27 cellular contexts compared by ENCODE assay signal in genomic region chr1:114258633-114259032, GRCh38.
"Had no signal": no experiment of that assay in that cellular context is flagged by ENCODE, and none has a peak within 500 bp of the region (broad histone marks: within the 10 kb centered on the region; RNA-seq: fewer than 3 reads in every experiment).

No MANE protein-coding gene starts in this region.

- H3K4me1 ChIP-seq: pancreas, right lobe of liver, sigmoid colon, stomach, thyroid gland, tibial nerve, upper lobe of left lung, vagina had no signal

- DNase-seq: naive thymus-derived CD8-positive, alpha-beta T cell; nephron progenitor cell; nucleus accumbens; pancreas; psoas muscle; right cardiac atrium; right lobe of liver; sigmoid colon; stimulated activated CD4-positive, alpha-beta T cell treated with anti-CD3 and anti-CD28 coated beads, Interleukin-15, amount 100 ng/mL, for 24 hours; stimulated activated CD4-positive, alpha-beta T cell treated with anti-CD3 and anti-CD28 coated beads, Interleukin-2, amount 100 ng/mL, for 24 hours; stimulated activated CD4-positive, alpha-beta T cell treated with anti-CD3 and anti-CD28 coated beads, Interleukin-2, amount 100 ng/mL, for 48 hours; stimulated activated CD4-positive, alpha-beta T cell treated with anti-CD3 and anti-CD28 coated beads, Interleukin-4, amount 100 ng/mL, for 24 hours; stimulated activated naive B cell treated with anti-CD40 and anti-IgM and Interleukin-4, amounts not matched to agents 10 μg/mL and 1 μg/mL and 100 μg/mL, for 72 hours; stimulated activated naive CD4-positive, alpha-beta T cell treated with Interleukin-2 at 50 U/mL for 16 hours; stomach; thyroid gland; trophoblast cell; upper lobe of left lung had no signal

- H3K27ac ChIP-seq: neutrophil, pancreas, psoas muscle, right lobe of liver, sigmoid colon, skin epidermis, stomach, thoracic aorta, thyroid gland, tibial nerve, upper lobe of left lung, vagina had no signal

- H3K27ac Mint-ChIP-seq: naive thymus-derived CD8-positive, alpha-beta T cell; natural killer cell treated with Interleukin-12 subunit alpha and Interleukin-12 subunit beta and Interleukin-15 and Interleukin-18, amount 100 ng/mL, for 72 hours; nephron progenitor cell; stimulated activated effector memory CD8-positive, alpha-beta T cell treated with anti-CD3 and anti-CD28 coated beads, Interleukin-12 subunit alpha, Interleukin-12 subunit beta, amount 100 ng/mL, for 72 hours; stimulated activated naive B cell treated with anti-CD40 and anti-IgM and Interleukin-4, amounts not matched to agents 10 μg/mL and 1 μg/mL and 100 μg/mL, for 72 hours; stimulated activated naive CD8-positive, alpha-beta T cell treated with anti-CD3 and anti-CD28 coated beads, Interleukin-15, Interleukin-2, amounts not matched to agents 100 ng/mL and 50 ng/mL, for 24 hours had no signal

- H3K27me3 ChIP-seq: pancreas, right lobe of liver, thyroid gland, tibial nerve, upper lobe of left lung, vagina had no signal

- H3K4me1 Mint-ChIP-seq: nephron progenitor cell; neural crest cell; stimulated activated effector memory CD8-positive, alpha-beta T cell treated with anti-CD3 and anti-CD28 coated beads, Interleukin-12 subunit alpha, Interleukin-12 subunit beta, amount 100 ng/mL, for 72 hours; stimulated activated naive B cell treated with anti-CD40 and anti-IgM and Interleukin-4, amounts not matched to agents 10 μg/mL and 1 μg/mL and 100 μg/mL, for 72 hours had no signal

- H3K36me3 Mint-ChIP-seq: stimulated activated effector memory CD8-positive, alpha-beta T cell treated with anti-CD3 and anti-CD28 coated beads, Interleukin-12 subunit alpha, Interleukin-12 subunit beta, amount 100 ng/mL, for 72 hours; stimulated activated naive B cell treated with anti-CD40 and anti-IgM and Interleukin-4, amounts not matched to agents 10 μg/mL and 1 μg/mL and 100 μg/mL, for 72 hours had no signal

- H3K36me3 ChIP-seq: neutrophil, pancreas, right lobe of liver, sigmoid colon, stomach, thoracic aorta, thyroid gland, tibial nerve, upper lobe of left lung, vagina had no signal

- ATAC-seq: naive thymus-derived CD8-positive, alpha-beta T cell; natural killer cell treated with Interleukin-12 subunit alpha and Interleukin-12 subunit beta and Interleukin-15 and Interleukin-18, amount 100 ng/mL, for 72 hours; pancreas; right cardiac atrium; right lobe of liver; stimulated activated effector memory CD8-positive, alpha-beta T cell treated with anti-CD3 and anti-CD28 coated beads, Interleukin-12 subunit alpha, Interleukin-12 subunit beta, amount 100 ng/mL, for 72 hours; stimulated activated naive B cell treated with anti-CD40 and anti-IgM and Interleukin-4, amounts not matched to agents 10 μg/mL and 1 μg/mL and 100 μg/mL, for 72 hours had no signal

- H3K9me3 ChIP-seq: neutrophil, pancreas, psoas muscle, right lobe of liver, thoracic aorta, thyroid gland, vagina had no signal

- H3K4me3 Mint-ChIP-seq: naive thymus-derived CD8-positive, alpha-beta T cell; natural killer cell treated with Interleukin-12 subunit alpha and Interleukin-12 subunit beta and Interleukin-15 and Interleukin-18, amount 100 ng/mL, for 72 hours; nephron progenitor cell; neural crest cell; stimulated activated effector memory CD8-positive, alpha-beta T cell treated with anti-CD3 and anti-CD28 coated beads, Interleukin-12 subunit alpha, Interleukin-12 subunit beta, amount 100 ng/mL, for 72 hours; stimulated activated naive B cell treated with anti-CD40 and anti-IgM and Interleukin-4, amounts not matched to agents 10 μg/mL and 1 μg/mL and 100 μg/mL, for 72 hours; stimulated activated naive CD8-positive, alpha-beta T cell treated with anti-CD3 and anti-CD28 coated beads, Interleukin-15, Interleukin-2, amounts not matched to agents 100 ng/mL and 50 ng/mL, for 24 hours had no signal

- H3K9me3 Mint-ChIP-seq: stimulated activated naive B cell treated with anti-CD40 and anti-IgM and Interleukin-4, amounts not matched to agents 10 μg/mL and 1 μg/mL and 100 μg/mL, for 72 hours had no signal

- H3K27me3 Mint-ChIP-seq: stimulated activated naive B cell treated with anti-CD40 and anti-IgM and Interleukin-4, amounts not matched to agents 10 μg/mL and 1 μg/mL and 100 μg/mL, for 72 hours; stimulated activated naive CD8-positive, alpha-beta T cell treated with anti-CD3 and anti-CD28 coated beads, Interleukin-15, Interleukin-2, amounts not matched to agents 100 ng/mL and 50 ng/mL, for 24 hours had no signal

- H3K4me3 ChIP-seq: pancreas, psoas muscle, right lobe of liver, sigmoid colon, skin epidermis, stomach, thoracic aorta, thyroid gland, tibial nerve, upper lobe of left lung, vagina had no signal
